Comparison of ENCODE assay signal across 8 cellular contexts in the genomic region with DNA sequence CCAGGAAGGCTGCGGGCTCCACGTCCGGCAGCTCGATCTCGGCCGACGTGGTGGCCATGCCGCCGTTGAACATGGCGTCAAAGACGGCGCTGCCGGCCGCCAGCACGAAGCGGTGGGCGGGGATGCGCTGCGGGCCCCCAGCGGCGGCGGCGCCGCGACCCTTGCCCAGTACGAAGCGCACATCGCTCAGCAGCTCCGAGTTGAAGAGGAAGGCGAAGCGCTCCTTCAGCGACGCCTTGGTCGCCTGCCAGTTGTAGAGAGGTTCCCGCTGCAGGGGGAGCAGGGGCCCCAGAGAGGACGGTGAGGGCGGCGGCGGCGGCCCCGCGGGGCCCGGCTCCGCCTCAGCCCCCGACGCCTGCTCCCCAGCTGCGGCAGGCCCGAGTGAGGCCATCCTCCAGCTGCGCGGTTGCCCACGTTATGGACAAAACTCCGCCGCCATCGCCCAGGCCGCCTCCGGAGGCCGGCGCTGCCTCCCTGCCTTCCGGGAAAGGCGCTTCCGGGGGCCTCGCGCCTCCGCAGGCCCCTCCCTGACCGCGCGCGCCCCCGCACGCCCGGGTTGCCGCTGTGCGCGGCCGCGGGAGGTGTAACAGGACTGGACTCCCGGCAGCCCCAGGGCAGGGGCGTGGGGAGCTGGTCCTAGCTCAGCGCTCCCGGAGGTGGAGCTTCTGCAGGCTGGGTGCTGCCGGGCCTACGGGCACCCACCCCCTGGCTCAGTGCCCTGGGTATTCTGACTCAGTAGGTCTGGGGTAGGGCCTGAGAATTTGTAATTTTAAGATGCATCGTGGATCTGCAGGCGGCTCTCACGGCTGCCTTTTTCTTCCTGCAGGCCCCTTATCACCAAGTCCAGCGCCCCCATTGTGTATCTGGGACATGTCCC. TPM values are rescaled to one million over a fixed set of nuclear protein-coding genes. Genes with fewer than 3 reads are reported as not detected.
DNase-seq lines count a peak whose midpoint lies in the region; ATAC-seq and TF ChIP-seq lines count a peak whose summit lies in the region.

A gene (minus strand): TSS at position 492 of the 877 bp plus-strand sequence. CDS start 101 bp downstream, at position 391.

- peaks cover 28% of the 10 kb centered on the region for H3K36me3 ChIP-seq in MG63
- H3K36me3 ChIP-seq in SK-N-SH (replicated peaks in 1 of 2; ENCODE audit: control insufficient read depth in 1 of 2, insufficient read depth in 2 of 2, low read length in 1 of 2) = peaks cover under 1 to 3% of the 10 kb centered on the region in 2 experiments

- peaks cover 48% of the 10 kb centered on the region for H3K79me2 ChIP-seq in SK-N-SH (ENCODE audit: insufficient read depth)

- no peak for TF ChIP-seq EP300 in SK-N-SH (IDR thresholded peaks at IDR 0.05; ENCODE audit: borderline replicate concordance in 1 of 2, low read depth in 1 of 2, low read length in 1 of 2)

- H3K27ac ChIP-seq in SK-N-SH (ENCODE audit: low read depth in 2 of 2, low read length in 1 of 2) (peak within 1 kb of the TSS; percentile 91 to 94), temporal lobe (ENCODE audit: low read depth, low read length) (peak within 1 kb of the TSS; percentile 88)

- DNase-seq in GM04504 (ENCODE audit: low read depth) (peak; percentile 91), HCEC 1CT (peak; percentile 97), MG63 (peak; percentile 100), SK-N-SH (peak; percentile 96), globus pallidus (ENCODE audit: low spot score) (peak; percentile 87), omental fat pad (ENCODE audit: low spot score) (peak; percentile 78)
- DNase-seq in activated naive CD4-positive, alpha-beta T cell treated with anti-CD3 and anti-CD28 coated beads, Interleukin-2, amount 50 U/mL, for 16 hours = peak; percentile 89

- H3K27me3 ChIP-seq in MG63 = no peaks in the 10 kb centered on the region
- no peaks in the 10 kb centered on the region for H3K27me3 ChIP-seq in SK-N-SH (ENCODE audit: insufficient read depth)

- POLR2A ChIA-PET in SK-N-SH (lab: Yijun Ruan, JAX) = interaction anchor here (0.6 to 1.2 kb wide), 8 partner anchors 10 to 526 kb away, joined by 3 to 6 read pairs (median 3); a partner anchor contains a TSS

- H2AFZ ChIP-seq in SK-N-SH (ENCODE audit: low read depth) = peak within 1 kb of the TSS; percentile 89

- H3K9me3 ChIP-seq in MG63 (peaks cover 5% of the 10 kb centered on the region; the same call in 1 of the 2 replicates), SK-N-SH (no peaks in the 10 kb centered on the region)

- CTCF ChIA-PET in SK-N-SH (lab: Yijun Ruan, JAX) = interaction anchor here (0.6 to 2.4 kb wide), 7 partner anchors 9 to 182 kb away, joined by 3 to 10 read pairs (median 3); a partner anchor contains a TSS

- no peak for TF ChIP-seq RAD21 in SK-N-SH (IDR thresholded peaks at IDR 0.05; ENCODE audit: low read length)

- TF ChIP-seq CTCF in SK-N-SH (IDR thresholded peaks at IDR 0.05) (peak; percentile 6; the same call in 1 of the 2 replicates), omental fat pad (IDR thresholded peaks at IDR 0.05) (peak in 1 of 3 donors; percentile 2)

- H3F3A ChIP-seq in SK-N-SH (replicated peaks; ENCODE audit: insufficient read depth) = peaks cover 20% of the 10 kb centered on the region

- no peaks in the 10 kb centered on the region for H3K9me2 ChIP-seq in SK-N-SH

- peak within 1 kb of the TSS; percentile 95 for H3K9ac ChIP-seq in SK-N-SH

- ATAC-seq in omental fat pad (ENCODE audit: low FRiP score) = peak; percentile 99

- H3K4me3 ChIP-seq in MG63 = peak within 1 kb of the TSS; percentile 80
- H3K4me3 ChIP-seq in SK-N-SH (ENCODE audit: low read depth in 2 of 2, low read length in 1 of 2) = peak within 1 kb of the TSS; percentile 86 to 94

- H3K4me1 ChIP-seq in SK-N-SH (ENCODE audit: control insufficient read depth in 1 of 2, insufficient read depth in 2 of 2, low read depth in 1 of 2, low read length in 1 of 2) = peaks cover 24 to 26% of the 10 kb centered on the region in 2 experiments; a peak in 3 of 4 replicates

- peaks cover 40% of the 10 kb centered on the region for H4K20me1 ChIP-seq in SK-N-SH (ENCODE audit: insufficient read depth)

- WGBS in SK-N-SH (ENCODE audit: low lambda C conversion rate) = 5% methylated on average over 12 of the region's 86 CpGs

- H3K4me2 ChIP-seq in SK-N-SH = peak within 1 kb of the TSS; percentile 86

TF ChIP-seq in SK-N-SH, 30 proteins besides CTCF, POLR2A, EP300 and RAD21 (continues in another document):
- no peak for TF ChIP-seq RXRA (IDR thresholded peaks at IDR 0.05; ENCODE audit: borderline replicate concordance, low read depth)
- TF ChIP-seq, protein P1, sequence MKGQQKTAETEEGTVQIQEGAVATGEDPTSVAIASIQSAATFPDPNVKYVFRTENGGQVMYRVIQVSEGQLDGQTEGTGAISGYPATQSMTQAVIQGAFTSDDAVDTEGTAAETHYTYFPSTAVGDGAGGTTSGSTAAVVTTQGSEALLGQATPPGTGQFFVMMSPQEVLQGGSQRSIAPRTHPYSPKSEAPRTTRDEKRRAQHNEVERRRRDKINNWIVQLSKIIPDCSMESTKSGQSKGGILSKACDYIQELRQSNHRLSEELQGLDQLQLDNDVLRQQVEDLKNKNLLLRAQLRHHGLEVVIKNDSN (IDR thresholded peaks at IDR 0.05; ENCODE audit: borderline replicate concordance, low read depth) = no peak
- peak; percentile 59; the same call in 1 of the 2 replicates for TF ChIP-seq MXI1 (IDR thresholded peaks at IDR 0.05; ENCODE audit: low read depth, low read length)
- TF ChIP-seq POLR2AphosphoS5 (IDR thresholded peaks at IDR 0.05; ENCODE audit: low read depth, low read length) = peak; percentile 90
- TF ChIP-seq TCF12 (IDR thresholded peaks at IDR 0.05) = no peak
- TF ChIP-seq, protein P2, sequence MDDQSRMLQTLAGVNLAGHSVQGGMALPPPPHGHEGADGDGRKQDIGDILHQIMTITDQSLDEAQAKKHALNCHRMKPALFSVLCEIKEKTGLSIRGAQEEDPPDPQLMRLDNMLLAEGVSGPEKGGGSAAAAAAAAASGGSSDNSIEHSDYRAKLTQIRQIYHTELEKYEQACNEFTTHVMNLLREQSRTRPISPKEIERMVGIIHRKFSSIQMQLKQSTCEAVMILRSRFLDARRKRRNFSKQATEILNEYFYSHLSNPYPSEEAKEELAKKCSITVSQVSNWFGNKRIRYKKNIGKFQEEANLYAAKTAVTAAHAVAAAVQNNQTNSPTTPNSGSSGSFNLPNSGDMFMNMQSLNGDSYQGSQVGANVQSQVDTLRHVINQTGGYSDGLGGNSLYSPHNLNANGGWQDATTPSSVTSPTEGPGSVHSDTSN (IDR thresholded peaks at IDR 0.05) = no peak
- peak; percentile 26; the same call in 1 of the 2 replicates for TF ChIP-seq FOSL2 (IDR thresholded peaks at IDR 0.05; ENCODE audit: borderline replicate concordance, low read depth)
- TF ChIP-seq SIN3A (IDR thresholded peaks at IDR 0.05; ENCODE audit: borderline replicate concordance, low read depth, low read length) = peak; percentile 71; the same call in 1 of the 2 replicates
- TF ChIP-seq, protein P3, sequence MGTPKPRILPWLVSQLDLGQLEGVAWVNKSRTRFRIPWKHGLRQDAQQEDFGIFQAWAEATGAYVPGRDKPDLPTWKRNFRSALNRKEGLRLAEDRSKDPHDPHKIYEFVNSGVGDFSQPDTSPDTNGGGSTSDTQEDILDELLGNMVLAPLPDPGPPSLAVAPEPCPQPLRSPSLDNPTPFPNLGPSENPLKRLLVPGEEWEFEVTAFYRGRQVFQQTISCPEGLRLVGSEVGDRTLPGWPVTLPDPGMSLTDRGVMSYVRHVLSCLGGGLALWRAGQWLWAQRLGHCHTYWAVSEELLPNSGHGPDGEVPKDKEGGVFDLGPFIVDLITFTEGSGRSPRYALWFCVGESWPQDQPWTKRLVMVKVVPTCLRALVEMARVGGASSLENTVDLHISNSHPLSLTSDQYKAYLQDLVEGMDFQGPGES (IDR thresholded peaks at IDR 0.05; ENCODE audit: low read depth, low read length) = no peak
- TF ChIP-seq JUND (IDR thresholded peaks at IDR 0.05) = no peak
- peak; percentile 18; the same call in 1 of the 2 replicates for TF ChIP-seq NRF1 (IDR thresholded peaks at IDR 0.05; ENCODE audit: low read depth, low read length)
- no peak for TF ChIP-seq EZH2phosphoT487 (IDR thresholded peaks at IDR 0.05; ENCODE audit: borderline replicate concordance, low read depth)
- no peak for TF ChIP-seq GATA2 (CRISPR knock-in tag; IDR thresholded peaks at IDR 0.05)
- peak; percentile 74 for TF ChIP-seq GABPA (IDR thresholded peaks at IDR 0.05; ENCODE audit: low read depth)
- TF ChIP-seq CHD2 (IDR thresholded peaks at IDR 0.05; ENCODE audit: low read length, partially characterized antibody) = no peak
- peak; percentile 7; the same call in 1 of the 2 replicates for TF ChIP-seq SMC3 (IDR thresholded peaks at IDR 0.05; ENCODE audit: low read depth, low read length)
- TF ChIP-seq, protein P4, sequence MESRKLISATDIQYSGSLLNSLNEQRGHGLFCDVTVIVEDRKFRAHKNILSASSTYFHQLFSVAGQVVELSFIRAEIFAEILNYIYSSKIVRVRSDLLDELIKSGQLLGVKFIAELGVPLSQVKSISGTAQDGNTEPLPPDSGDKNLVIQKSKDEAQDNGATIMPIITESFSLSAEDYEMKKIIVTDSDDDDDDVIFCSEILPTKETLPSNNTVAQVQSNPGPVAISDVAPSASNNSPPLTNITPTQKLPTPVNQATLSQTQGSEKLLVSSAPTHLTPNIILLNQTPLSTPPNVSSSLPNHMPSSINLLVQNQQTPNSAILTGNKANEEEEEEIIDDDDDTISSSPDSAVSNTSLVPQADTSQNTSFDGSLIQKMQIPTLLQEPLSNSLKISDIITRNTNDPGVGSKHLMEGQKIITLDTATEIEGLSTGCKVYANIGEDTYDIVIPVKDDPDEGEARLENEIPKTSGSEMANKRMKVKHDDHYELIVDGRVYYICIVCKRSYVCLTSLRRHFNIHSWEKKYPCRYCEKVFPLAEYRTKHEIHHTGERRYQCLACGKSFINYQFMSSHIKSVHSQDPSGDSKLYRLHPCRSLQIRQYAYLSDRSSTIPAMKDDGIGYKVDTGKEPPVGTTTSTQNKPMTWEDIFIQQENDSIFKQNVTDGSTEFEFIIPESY (IDR thresholded peaks at IDR 0.05; ENCODE audit: borderline replicate concordance, low read depth) = no peak
- TF ChIP-seq, protein P5, sequence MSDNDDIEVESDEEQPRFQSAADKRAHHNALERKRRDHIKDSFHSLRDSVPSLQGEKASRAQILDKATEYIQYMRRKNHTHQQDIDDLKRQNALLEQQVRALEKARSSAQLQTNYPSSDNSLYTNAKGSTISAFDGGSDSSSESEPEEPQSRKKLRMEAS (IDR thresholded peaks at IDR 0.05; ENCODE audit: low read depth) = peak; percentile 49
- peak; percentile 80 for TF ChIP-seq TAF1 (IDR thresholded peaks at IDR 0.05; ENCODE audit: borderline replicate concordance, low read depth, low read length)

RNA-seq across cellular contexts. Expression of the gene that starts here (rescaled TPM):
- total RNA-seq in MG63 (2014; rRNA removed; shearing (Covaris generic); ENCODE audit: low replicate concordance) = 90.8 and 91.9 TPM in 2 replicates
- 34.4 and 42.5 TPM in 2 replicates for polyA plus RNA-seq in SK-N-SH (2012; rRNA removed)
- polyA plus RNA-seq in SK-N-SH (2012; cell fraction: cytosol; rRNA removed) = 51.2 and 56.5 TPM in 2 replicates
- polyA plus RNA-seq in SK-N-SH (2012; cell fraction: nucleus; rRNA removed) = 15.6 and 26.7 TPM in 2 replicates
- total RNA-seq in omental fat pad (100 to 1,000 TPM in 1 of 4 donors, 10 to 100 TPM in 3; 56.9 to 104 (median 84.7) TPM), temporal lobe (136 TPM)

Comparison
In these comparisons a context has a peak if more than half of its experiments do, and no peak if none do; other contexts are left out.
1. Peak in every context shown above with its lines: DNase-seq, ATAC-seq, H3K4me3 ChIP-seq and H3K27ac ChIP-seq.